In genomic region chr12:110466791-110467190, GRCh38 we compare ENCODE assay signal across 1 cellular context.
TF ChIP-seq lines count a peak whose summit lies in the region.

No MANE protein-coding gene starts in this region.

TF ChIP-seq in GM12878, 131 proteins besides CTCF, POLR2A, EP300 and RAD21:
- TF ChIP-seq CUX1 (IDR thresholded peaks at IDR 0.05; ENCODE audit: insufficient replicate concordance, low read depth, low read length) (no peak), HDGF (IDR thresholded peaks at IDR 0.05) (no peak), MXI1 (IDR thresholded peaks at IDR 0.05; ENCODE audit: low read depth, low read length) (no peak), BCL11A (IDR thresholded peaks at IDR 0.05; ENCODE audit: low read depth, low read length) (no peak), PBX3 (IDR thresholded peaks at IDR 0.05; ENCODE audit: insufficient replicate concordance, low read depth, low read length) (no peak), KLF5 (IDR thresholded peaks at IDR 0.05; ENCODE audit: partially characterized antibody) (no peak), RCOR1 (conservative IDR thresholded peaks at IDR 0.05; ENCODE audit: low read depth, low read length) (no peak), PKNOX1 (IDR thresholded peaks at IDR 0.05) (no peak), ZBTB4 (CRISPR knock-in tag; IDR thresholded peaks at IDR 0.05) (no peak), NBN (IDR thresholded peaks at IDR 0.05) (no peak), NR2F1 (conservative IDR thresholded peaks at IDR 0.05) (no peak), WRNIP1 (IDR thresholded peaks at IDR 0.05; ENCODE audit: borderline replicate concordance, low read depth, low read length) (no peak), MEF2A (IDR thresholded peaks at IDR 0.05; ENCODE audit: insufficient read depth, low read depth, low read length) (no peak), ELK1 (IDR thresholded peaks at IDR 0.05; ENCODE audit: low read depth, low read length) (no peak), SREBF2 (IDR thresholded peaks at IDR 0.05; ENCODE audit: low read length) (no peak), CREB1 (IDR thresholded peaks at IDR 0.05; ENCODE audit: low read depth) (no peak), MTA3 (IDR thresholded peaks at IDR 0.05; ENCODE audit: borderline replicate concordance, low read length) (no peak), ZNF207 (IDR thresholded peaks at IDR 0.05; ENCODE audit: borderline replicate concordance) (no peak)
